Comparison of ENCODE assay signal across 10 cellular contexts in the genomic region with DNA sequence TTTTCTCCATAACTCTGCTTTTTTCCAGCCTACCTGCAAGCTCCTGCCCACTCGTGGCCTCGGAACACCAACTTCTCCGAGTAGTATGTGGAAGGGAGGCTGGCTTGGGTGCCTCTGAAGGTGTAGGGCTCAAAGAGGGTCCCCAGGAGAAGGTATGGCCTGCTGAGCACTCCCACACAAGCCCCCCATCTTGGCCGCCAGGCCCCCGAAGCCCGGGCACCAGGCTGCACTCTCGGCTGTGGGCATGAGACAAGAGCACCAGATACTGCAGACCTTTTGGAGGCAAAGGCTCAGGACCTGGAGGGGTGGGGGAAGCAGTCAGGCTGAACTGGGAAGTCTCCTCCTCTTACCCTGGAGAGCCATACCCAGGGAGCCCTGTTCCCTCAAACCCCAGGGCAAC. TPM values are rescaled to one million over a fixed set of nuclear protein-coding genes. Genes with fewer than 3 reads are reported as not detected.
DNase-seq lines count a peak whose midpoint lies in the region; ATAC-seq, FAIRE-seq and TF ChIP-seq lines count a peak whose summit lies in the region.
"Had no signal": no experiment of that assay in that cellular context is flagged by ENCODE, and none has a peak within 500 bp of the region (broad histone marks: within the 10 kb centered on the region; RNA-seq: fewer than 3 reads in every experiment).

No MANE protein-coding gene starts in this region.

- H2BK12ac ChIP-seq in mesenchymal stem cell (ENCODE audit: low read length in 2 of 2) = no peak overlapping the region

- peaks cover 43% of the 10 kb centered on the region for H3K79me1 ChIP-seq in mesenchymal stem cell (replicated peaks; ENCODE audit: low read length, poor library complexity, severe bottlenecking)

- peak overlapping the region; percentile 94 for H3K4me3 Mint-ChIP-seq in activated naive CD8-positive, alpha-beta T cell

- RAD21 ChIA-PET in HCT116 (lab: Charles Lee; ENCODE audit: low non-redundant PET in 1 of 2, low total read pairs in 2 of 2, uncharacterized antibody in 2 of 2, unreplicated experiment in 2 of 2) = no interaction called here

- no peak overlapping the region for H3K23ac ChIP-seq in mesenchymal stem cell (ENCODE audit: low read length in 2 of 2)

- H3K27me3 ChIP-seq in ACC112 (ENCODE audit: insufficient read depth, low read length) = no peaks in the 10 kb centered on the region
- no peaks in the 10 kb centered on the region for H3K27me3 ChIP-seq in HCT116 (ENCODE audit: insufficient read depth, low read length)
- no peaks in the 10 kb centered on the region for H3K27me3 ChIP-seq in mesenchymal stem cell (ENCODE audit: control insufficient read depth in 1 of 2, insufficient read depth in 1 of 2, low read length in 2 of 2)
- H3K27me3 ChIP-seq: heart right ventricle had no signal

- no peak overlapping the region for H2BK15ac ChIP-seq in mesenchymal stem cell (ENCODE audit: low read depth, poor library complexity, severe bottlenecking)

- intact Hi-C loops in HCT116 (cut with micrococcal nuclease) = no loop called here

- H3K18ac ChIP-seq in mesenchymal stem cell (ENCODE audit: low read depth in 1 of 2, low read length in 2 of 2) = no peak overlapping the region

- no peaks in the 10 kb centered on the region for H4K20me1 ChIP-seq in HCT116 (ENCODE audit: insufficient read depth)

- 100% methylated on average over 4 of the region's 7 CpGs for WGBS in mesenchymal stem cell

- H2AFZ ChIP-seq in ACC112 (ENCODE audit: low read length, unreplicated experiment) (no peak overlapping the region), HCT116 (ENCODE audit: low read depth, low read length, poor library complexity, severe bottlenecking) (no peak overlapping the region), mesenchymal stem cell (ENCODE audit: low read depth, low read length) (no peak overlapping the region)

- no peak overlapping the region for H3K4ac ChIP-seq in mesenchymal stem cell (ENCODE audit: low read depth in 1 of 2, low read length in 2 of 2)

- H3K27ac ChIP-seq in ACC112 (ENCODE audit: low read depth, low read length) (no peak overlapping the region), HCT116 (ENCODE audit: low read depth, low read length) (peak overlapping the region; percentile 79), mesenchymal stem cell (ENCODE audit: low read length, poor library complexity, severe bottlenecking) (no peak overlapping the region)

- no peak overlapping the region for H3K27ac Mint-ChIP-seq in activated naive CD8-positive, alpha-beta T cell

- peak overlapping the region; percentile 72 for H3K4me2 ChIP-seq in HCT116 (ENCODE audit: low read length)
- H3K4me2 ChIP-seq in mesenchymal stem cell (ENCODE audit: low read length, poor library complexity, severe bottlenecking) = no peak overlapping the region

- H3K27me3 Mint-ChIP-seq in activated naive CD8-positive, alpha-beta T cell = no peaks in the 10 kb centered on the region

- H3K4me1 ChIP-seq in ACC112 (ENCODE audit: control insufficient read depth, insufficient read depth, low read length, unreplicated experiment) = peaks cover 10% of the 10 kb centered on the region
- H3K4me1 ChIP-seq in HCT116 (ENCODE audit: control insufficient read depth in 1 of 2, insufficient read depth in 2 of 2, low read length in 2 of 2) = peaks cover 12 to 29% of the 10 kb centered on the region in 2 experiments
- peaks cover 20% of the 10 kb centered on the region for H3K4me1 ChIP-seq in mesenchymal stem cell (ENCODE audit: control insufficient read depth, insufficient read depth, low read depth, low read length)

- H3K36me3 Mint-ChIP-seq in activated naive CD8-positive, alpha-beta T cell = peaks cover 13% of the 10 kb centered on the region

- no peak overlapping the region for H2BK5ac ChIP-seq in mesenchymal stem cell (ENCODE audit: low read depth, low read length, poor library complexity, severe bottlenecking)

- H3K36me3 ChIP-seq in ACC112 (ENCODE audit: insufficient read depth, low read length) (no peaks in the 10 kb centered on the region), HCT116 (ENCODE audit: control insufficient read depth in 1 of 2, insufficient read depth in 2 of 2, low read length in 2 of 2) (peaks cover 9 to 34% of the 10 kb centered on the region in 2 experiments; a peak in 3 of 4 replicates), mesenchymal stem cell (ENCODE audit: control insufficient read depth in 1 of 2, insufficient read depth in 2 of 2, low read depth in 1 of 2, low read length in 2 of 2) (peaks cover 29% of the 10 kb centered on the region in 2 experiments)

- FAIRE-seq in GM19239 (lab: Jason Lieb, UNC) = no peak

- no peak overlapping the region for H4K91ac ChIP-seq in mesenchymal stem cell (ENCODE audit: low read length)

- peak overlapping the region; percentile 74 for H2AK5ac ChIP-seq in mesenchymal stem cell (ENCODE audit: low read length, severe bottlenecking)

- no peaks in the 10 kb centered on the region for H3K9me3 Mint-ChIP-seq in activated naive CD8-positive, alpha-beta T cell (ENCODE audit: low read depth)

- no TSS peak for BruUV-seq in HCT116 (replicated peaks; lab: Mats Ljungman, UMichigan)

- TF ChIP-seq CTCF in HCT116 (IDR thresholded peaks at IDR 0.05 in 2 of 3, conservative IDR thresholded peaks at IDR 0.05 in 1 of 3; ENCODE audit: borderline replicate concordance in 1 of 3, insufficient read depth in 1 of 3, low read depth in 2 of 3, low read length in 2 of 3) = no peak
- no peak for TF ChIP-seq CTCF in GM10248 (IDR thresholded peaks at IDR 0.05; ENCODE audit: control extremely low read depth, extremely low read depth, low read depth, missing control alignments)

- no peaks in the 10 kb centered on the region for H3K9me3 ChIP-seq in HCT116 (ENCODE audit: control insufficient read depth in 1 of 2, insufficient read depth in 1 of 2, low read depth in 1 of 2, low read length in 2 of 2)
- H3K9me3 ChIP-seq in mesenchymal stem cell (ENCODE audit: control insufficient read depth, low read length) = no peaks in the 10 kb centered on the region
- H3K9me3 ChIP-seq: heart right ventricle had no signal

- no peak overlapping the region for H4K8ac ChIP-seq in mesenchymal stem cell (ENCODE audit: low read length)

- H2BK120ac ChIP-seq in mesenchymal stem cell (ENCODE audit: low read depth, low read length) = no peak overlapping the region

- H3K79me2 ChIP-seq in ACC112 (ENCODE audit: control insufficient read depth, insufficient read depth, low read length, unreplicated experiment) (peaks cover 22% of the 10 kb centered on the region), HCT116 (ENCODE audit: insufficient read depth, low read length) (peaks cover 33% of the 10 kb centered on the region; the same call in 1 of the 2 replicates)

- peak overlapping the region; percentile 92 for H3K9ac ChIP-seq in HCT116 (ENCODE audit: low read length)
- peak overlapping the region; percentile 92 for H3K9ac ChIP-seq in mesenchymal stem cell (ENCODE audit: low read length)

- DNase-seq in HCT116 (ENCODE audit: low read depth, low spot score) (no peak), mesenchymal stem cell (no peak), anterior cingulate cortex (lab: John Stamatoyannopoulos, UW) (no peak), AML-193 (lab: John Stamatoyannopoulos, UW) (no peak), GM19239 (ENCODE audit: insufficient read length, low spot score) (no peak), GM10248 (ENCODE audit: extremely low spot score) (no peak)
- DNase-seq: heart right ventricle, NCI-H226 had no signal

- TF ChIP-seq POLR2A in HCT116 (IDR thresholded peaks at IDR 0.05; ENCODE audit: borderline replicate concordance, extremely low read depth, insufficient read depth, insufficient read length) = no peak

- peak overlapping the region; percentile 95 for H3K4me3 ChIP-seq in ACC112 (ENCODE audit: low read depth, low read length)
- H3K4me3 ChIP-seq in HCT116 (replicated peaks in 1 of 2; ENCODE audit: low read depth in 1 of 2, low read length in 2 of 2) = peak overlapping the region; percentile 66 to 83
- peak overlapping the region in 1 of 2 experiments; percentile 86 for H3K4me3 ChIP-seq in mesenchymal stem cell (ENCODE audit: insufficient read depth in 1 of 2, low read depth in 1 of 2, low read length in 2 of 2)

- H3K4me1 Mint-ChIP-seq in activated naive CD8-positive, alpha-beta T cell (ENCODE audit: low read depth) = peaks cover 38% of the 10 kb centered on the region

- no peak overlapping the region for H3K14ac ChIP-seq in mesenchymal stem cell (ENCODE audit: low read length in 2 of 2)

- TF ChIP-seq RAD21 in HCT116 (IDR thresholded peaks at IDR 0.05; ENCODE audit: low read depth) = no peak

- H3K9me2 ChIP-seq in HCT116 (ENCODE audit: insufficient read depth) = no peaks in the 10 kb centered on the region

- CTCF ChIA-PET in HCT116 (lab: Charles Lee) (no interaction called here), GM10248 (lab: Yijun Ruan, JAX) (interaction anchor here (1.1 to 4.6 kb wide), 3 partner anchors 15 to 29 kb away, joined by 5 to 48 read pairs (median 7); partner anchors contain the start of gene SH3BP5L)

- POLR2A ChIA-PET in HCT116 (lab: Charles Lee) = no interaction called here
- POLR2A ChIA-PET in GM10248 (lab: Yijun Ruan, JAX) = no interaction called here

- ATAC-seq in HCT116 = no peak

TF ChIP-seq in HCT116, 20 proteins besides CTCF, POLR2A, EP300 and RAD21:
- TF ChIP-seq FOSL1 (IDR thresholded peaks at IDR 0.05; ENCODE audit: low read depth) = no peak
- TF ChIP-seq SRF (IDR thresholded peaks at IDR 0.05; ENCODE audit: low read depth) = no peak
- no peak for TF ChIP-seq POLR2AphosphoS5 (IDR thresholded peaks at IDR 0.05; ENCODE audit: low read depth, low read length)
- TF ChIP-seq EZH2phosphoT487 (IDR thresholded peaks at IDR 0.05; ENCODE audit: borderline replicate concordance) = no peak
- no peak for TF ChIP-seq CBX3 (IDR thresholded peaks at IDR 0.05; ENCODE audit: low read depth)

RNA-seq across cellular contexts. Expression of gene ZNF692, which starts 1.7 kb away (rescaled TPM):
- 76.2 TPM for total RNA-seq in HCT116 (2021; ENCODE audit: unreplicated experiment)
- polyA plus RNA-seq in HCT116 (2012) = 60.2 and 69.1 TPM in 2 replicates
- polyA plus RNA-seq in mesenchymal stem cell (2013, experiment 1 of 2) = 10.4 TPM
- polyA plus RNA-seq in mesenchymal stem cell (2013, experiment 2 of 2) = 10.5 TPM

RNA-seq across cellular contexts. Expression of gene ZNF672, which starts 19.2 kb away (rescaled TPM):
- total RNA-seq in HCT116 (2021; ENCODE audit: unreplicated experiment) = 27.6 TPM
- polyA plus RNA-seq in HCT116 (2012) = 24.7 and 29.4 TPM in 2 replicates
- polyA plus RNA-seq in mesenchymal stem cell (2013, experiment 1 of 2) = 14.5 TPM
- 14.8 TPM for polyA plus RNA-seq in mesenchymal stem cell (2013, experiment 2 of 2)

RNA-seq across cellular contexts. Expression of gene SH3BP5L, which starts 31.5 kb away (rescaled TPM):
- 22.3 TPM for total RNA-seq in HCT116 (2021; ENCODE audit: unreplicated experiment)
- polyA plus RNA-seq in HCT116 (2012) = 11.9 and 15.1 TPM in 2 replicates
- polyA plus RNA-seq in mesenchymal stem cell (2013, experiment 1 of 2) = 9.3 TPM
- polyA plus RNA-seq in mesenchymal stem cell (2013, experiment 2 of 2) = 9.7 TPM

RNA-seq across cellular contexts. Expression of gene PGBD2, which starts 48.8 kb away (rescaled TPM):
- total RNA-seq in HCT116 (2021; ENCODE audit: unreplicated experiment) = 5.1 TPM
- polyA plus RNA-seq in HCT116 (2012) = 4.1 and 4.6 TPM in 2 replicates
- polyA plus RNA-seq in mesenchymal stem cell (2013, experiment 1 of 2) = 1.7 TPM
- 1.8 TPM for polyA plus RNA-seq in mesenchymal stem cell (2013, experiment 2 of 2)
